8 cellular contexts compared by ENCODE assay signal in the genomic region with DNA sequence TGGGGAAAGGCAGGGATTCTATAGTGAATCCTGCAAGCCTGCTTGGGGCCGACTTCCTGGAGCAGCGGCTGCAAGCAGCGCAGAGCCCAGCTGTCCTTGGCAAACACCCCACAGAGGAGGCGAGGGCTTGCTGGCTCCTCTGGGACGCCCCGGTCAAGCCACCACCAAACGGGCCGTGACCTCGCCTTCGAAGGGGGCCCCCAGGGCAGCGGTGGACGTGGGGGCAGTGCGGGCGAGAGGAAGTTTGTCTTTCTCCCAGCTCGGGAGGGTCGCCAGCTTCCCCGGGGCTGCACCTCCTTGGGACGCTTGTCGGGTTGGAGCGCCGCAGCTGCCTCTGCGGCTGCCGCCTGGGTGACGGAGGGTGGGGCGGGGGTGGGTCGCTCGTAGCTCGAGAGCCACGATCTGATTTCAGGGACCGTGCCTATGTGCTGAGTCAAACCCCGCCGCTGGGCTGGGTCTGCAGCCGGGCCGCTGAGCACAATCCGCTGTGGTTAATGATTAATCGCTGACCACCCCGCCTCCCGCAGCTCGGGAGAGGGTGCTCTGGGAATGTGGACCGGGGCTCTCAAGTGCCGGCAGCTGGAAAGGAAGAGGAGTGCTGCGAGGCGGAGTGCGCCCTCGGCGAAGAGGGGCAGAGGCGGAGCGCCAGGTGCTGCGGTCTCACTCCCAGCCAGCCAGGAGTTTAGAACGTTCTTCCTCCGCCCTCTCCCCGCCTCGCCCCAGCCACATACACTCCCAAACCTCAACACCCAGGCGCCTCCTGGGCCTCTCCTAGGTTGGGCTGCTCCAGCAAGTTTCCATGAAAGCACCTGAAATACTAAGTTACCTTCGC.
DNase-seq lines count a peak whose midpoint lies in the region; ATAC-seq lines count a peak whose summit lies in the region.

A gene (plus strand): TSS at position 726 of the 832 bp plus-strand sequence.

- H3K4me3 Mint-ChIP-seq in activated naive CD4-positive, alpha-beta T cell treated with anti-CD3 and anti-CD28 coated beads, Interleukin-2, amount 10 ng/mL, durations not matched to agents 7 days and 5 days, result no peak within 1 kb of the TSS

- H3K4me1 ChIP-seq in stomach smooth muscle (ENCODE audit: control insufficient read depth, insufficient read depth, low read length), result peaks cover 16% of the 10 kb centered on the region

- no peaks in the 10 kb centered on the region for H3K36me3 ChIP-seq in stomach smooth muscle (ENCODE audit: control insufficient read depth in 2 of 2, insufficient read depth in 2 of 2, low read length in 2 of 2)

- no peak within 1 kb of the TSS for H3K27ac ChIP-seq in stomach smooth muscle (ENCODE audit: low read length)

- no peaks in the 10 kb centered on the region for H3K4me1 Mint-ChIP-seq in activated naive CD4-positive, alpha-beta T cell treated with anti-CD3 and anti-CD28 coated beads, Interleukin-2, amount 10 ng/mL, durations not matched to agents 7 days and 5 days

- peak within 1 kb of the TSS; percentile 67 to 81 for H3K4me3 ChIP-seq in stomach smooth muscle (ENCODE audit: low read length in 2 of 2)

- H3K9me3 Mint-ChIP-seq in activated naive CD4-positive, alpha-beta T cell treated with anti-CD3 and anti-CD28 coated beads, Interleukin-2, amount 10 ng/mL, durations not matched to agents 7 days and 5 days, result peaks cover 7% of the 10 kb centered on the region

- H3K9ac ChIP-seq in stomach smooth muscle (ENCODE audit: low read length in 2 of 2), result peak within 1 kb of the TSS in 1 of 2 donors; percentile 36

- H3K27me3 ChIP-seq in stomach smooth muscle (ENCODE audit: control insufficient read depth in 1 of 2, insufficient read depth in 2 of 2, low read length in 2 of 2), result peaks cover 2 to 3% of the 10 kb centered on the region in 2 donors

- H3K36me3 Mint-ChIP-seq in activated naive CD4-positive, alpha-beta T cell treated with anti-CD3 and anti-CD28 coated beads, Interleukin-2, amount 10 ng/mL, durations not matched to agents 7 days and 5 days, result no peaks in the 10 kb centered on the region

- peak; percentile 99 for DNase-seq in HCEC 1CT
- peak; percentile 67 to 74 for DNase-seq in NCI-H524 (lab: John Stamatoyannopoulos, UW)
- DNase-seq in cortex of kidney (lab: John Stamatoyannopoulos, UW), result peak; percentile 68
- DNase-seq in left kidney (ENCODE audit: low read depth, low spot score), result peak; percentile 95
- no peak for DNase-seq in activated naive CD4-positive, alpha-beta T cell treated with anti-CD3 and anti-CD28 coated beads, Interleukin-2, amount 10 ng/mL, durations not matched to agents 7 days and 5 days

- ATAC-seq in GM18907 (IDR thresholded peaks at IDR 0.05; ENCODE audit: unreplicated experiment), result no peak
- ATAC-seq in GM18517 (IDR thresholded peaks at IDR 0.05; ENCODE audit: unreplicated experiment), result no peak

- H3K9me3 ChIP-seq in stomach smooth muscle (ENCODE audit: control insufficient read depth in 2 of 2, low read length in 2 of 2), result no peaks in the 10 kb centered on the region

- CTCF ChIA-PET in activated naive CD4-positive, alpha-beta T cell treated with anti-CD3 and anti-CD28 coated beads, Interleukin-2, amount 10 ng/mL, durations not matched to agents 7 days and 5 days (lab: Charles Lee), result no interaction called here

- no peak within 1 kb of the TSS for H3K27ac Mint-ChIP-seq in activated naive CD4-positive, alpha-beta T cell treated with anti-CD3 and anti-CD28 coated beads, Interleukin-2, amount 10 ng/mL, durations not matched to agents 7 days and 5 days

- H3K27me3 Mint-ChIP-seq in activated naive CD4-positive, alpha-beta T cell treated with anti-CD3 and anti-CD28 coated beads, Interleukin-2, amount 10 ng/mL, durations not matched to agents 7 days and 5 days, result peaks cover 26% of the 10 kb centered on the region
